ENCODE assay signal across 11 cellular contexts in genomic region chr7:98406827-98407226, GRCh38.
"Had no signal": no experiment of that assay in that cellular context is flagged by ENCODE, and none has a peak within 500 bp of the region (broad histone marks: within the 10 kb centered on the region; RNA-seq: fewer than 3 reads in every experiment).

No MANE protein-coding gene starts in this region.

- H3K4me3 ChIP-seq: GM23248, GM23338, HAP-1 had no signal

- DNase-seq: GM23248, GOT3, H7, H9, HCEC 1CT, HFFc6 had no signal

- H3K36me3 ChIP-seq: HAP-1 had no signal

- FAIRE-seq: H1, H54 had no signal

- ATAC-seq: GM23338, HCT116 had no signal

- H3K27ac ChIP-seq: GM23248 had no signal

- H3K9me3 ChIP-seq: HAP-1 had no signal

- H3K4me1 ChIP-seq: HAP-1 had no signal

- H3K4me2 ChIP-seq: GM23338 had no signal

- H3K9ac ChIP-seq: GM23248 had no signal

- H3K9me3 Mint-ChIP-seq: GM23338, H9, HFFc6 had no signal

- H3K27ac Mint-ChIP-seq: GM23338, HFFc6 had no signal

- H3K4me1 Mint-ChIP-seq: GM23338 had no signal

- H2AFZ ChIP-seq: GM23248, GM23338 had no signal

- H3K4me3 Mint-ChIP-seq: GM23338, H9, HFFc6 had no signal
